Comparison of ENCODE assay signal across 8 cellular contexts in genomic region chr19:46850228-46851203, GRCh38. TPM values are rescaled to one million over a fixed set of nuclear protein-coding genes. Genes with fewer than 3 reads are reported as not detected.
DNase-seq lines count a peak whose midpoint lies in the region; ATAC-seq and TF ChIP-seq lines count a peak whose summit lies in the region.

Gene AP2S1 (minus strand): TSS chr19:46850846. CDS start chr19:46850766, 80 bp downstream.

- intact Hi-C loops in testis (cut with DNase I; ENCODE audit: low total_unique reads), result no loop called here

- no peaks in the 10 kb centered on the region for H3K27me3 ChIP-seq in testis

- H3K9me3 ChIP-seq in testis, result no peaks in the 10 kb centered on the region

- H3K4me1 Mint-ChIP-seq in activated naive CD8-positive, alpha-beta T cell (ENCODE audit: low read depth), result peaks cover 22% of the 10 kb centered on the region

- no peak for TF ChIP-seq CTCF in GM10248 (IDR thresholded peaks at IDR 0.05; ENCODE audit: control extremely low read depth, extremely low read depth, low read depth, missing control alignments)
- TF ChIP-seq CTCF in omental fat pad (IDR thresholded peaks at IDR 0.05), result no peak
- TF ChIP-seq CTCF in testis (IDR thresholded peaks at IDR 0.05), result no peak

- no peaks in the 10 kb centered on the region for H3K9me3 Mint-ChIP-seq in activated naive CD8-positive, alpha-beta T cell (ENCODE audit: low read depth)

- POLR2A ChIA-PET in GM10248 (lab: Yijun Ruan, JAX), result interaction anchor here (0.6 to 0.7 kb wide), 2 partner anchors 10 to 456 kb away, joined by 5 to 8 read pairs; no protein-coding TSS in a partner anchor

- H3K27ac Mint-ChIP-seq in activated naive CD8-positive, alpha-beta T cell, result peak within 1 kb of the TSS; percentile 87

- no peak for TF ChIP-seq POLR2A in testis (IDR thresholded peaks at IDR 0.05)

- DNase-seq in GM10248 (ENCODE audit: extremely low spot score) (peak; percentile 96), NCI-H1105 (lab: John Stamatoyannopoulos, UW) (peak; percentile 98), SKM-1 treated with dmso at 0.1 percent for 144 hours (lab: John Stamatoyannopoulos, UW; ENCODE audit: unreplicated experiment) (peak; percentile 85), glomerular visceral epithelial cell (ENCODE audit: extremely low spot score) (peak; percentile 97), omental fat pad (ENCODE audit: low spot score) (peak; percentile 92), testis (peak; percentile 99)

- peak within 1 kb of the TSS; percentile 98 for H3K4me3 Mint-ChIP-seq in activated naive CD8-positive, alpha-beta T cell

- H3K27ac ChIP-seq in testis, result peak within 1 kb of the TSS; percentile 72 to 84

- 0 to 1% methylated on average over 29 to 38 of the region's 53 CpGs for WGBS in testis, 2 donors

- H3K4me3 ChIP-seq in testis, result peak within 1 kb of the TSS; percentile 76 to 94

- ATAC-seq in HG02623 (IDR thresholded peaks at IDR 0.05; ENCODE audit: unreplicated experiment) (peak; percentile 88), omental fat pad (ENCODE audit: low FRiP score) (peak; percentile 97)

- H3K27me3 Mint-ChIP-seq in activated naive CD8-positive, alpha-beta T cell, result no peaks in the 10 kb centered on the region

- H3K36me3 ChIP-seq in testis (ENCODE audit: low read depth, missing control alignments), result no peaks in the 10 kb centered on the region

- CTCF ChIA-PET in GM10248 (lab: Yijun Ruan, JAX), result interaction anchor here (1.0 to 3.9 kb wide), 3 partner anchors 10 to 32 kb away, joined by 3 to 16 read pairs (median 3); no protein-coding TSS in a partner anchor

- peaks cover 4% of the 10 kb centered on the region for H3K36me3 Mint-ChIP-seq in activated naive CD8-positive, alpha-beta T cell

- H3K4me1 ChIP-seq in testis, result peaks cover 11% of the 10 kb centered on the region

RNA-seq across cellular contexts. Expression of gene AP2S1, which starts in this region (rescaled TPM):
- 100 to 1,000 TPM in 3 of 4 donors, 10 to 100 TPM in 1; 96.6 to 166 (median 132) TPM for total RNA-seq in omental fat pad
- 100 to 1,000 TPM; 121 to 140 TPM for total RNA-seq in testis
- 127 TPM for polyA plus RNA-seq in testis (ENCODE audit: insufficient read depth, low read depth, low replicate concordance)

Comparison
In these comparisons a context has a peak if more than half of its experiments do, and no peak if none do; other contexts are left out.
1. Peak in every context shown above with its lines: DNase-seq, ATAC-seq, H3K4me3 ChIP-seq and H3K27ac ChIP-seq.